Comparison of ENCODE assay signal across 9 cellular contexts in the genomic region with DNA sequence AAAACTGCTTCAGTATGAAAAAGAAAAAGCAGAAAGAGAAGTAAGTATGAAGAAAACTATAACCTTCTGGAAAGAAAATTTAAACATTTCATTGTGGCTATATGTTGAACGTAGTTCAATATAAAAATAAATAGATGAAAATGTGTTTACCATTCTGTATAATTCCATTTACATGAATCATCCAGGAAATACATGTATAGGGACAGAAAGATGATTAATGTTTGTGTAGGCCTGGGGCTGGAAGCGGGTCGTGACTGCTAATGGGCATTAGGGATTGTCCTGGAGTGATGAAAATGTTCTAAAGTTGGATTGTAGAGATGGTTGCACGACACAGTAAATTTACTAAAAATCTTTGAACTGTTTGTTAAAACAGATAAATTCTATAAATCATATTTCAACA. TPM values are rescaled to one million over a fixed set of nuclear protein-coding genes. Genes with fewer than 3 reads are reported as not detected.
A peak's percentile ranks its signal among the peaks of the same experiment; 100 is the strongest.
DNase-seq lines count a peak whose midpoint lies in the region; ATAC-seq, FAIRE-seq and TF ChIP-seq lines count a peak whose summit lies in the region.
"Not testable (repeated sequence)": the region's sequence is repeated elsewhere in the genome, so short reads cannot be mapped to it uniquely, and the experiment has no call there.
"Had no signal": no experiment of that assay in that cellular context is flagged by ENCODE, and none has a peak within 500 bp of the region (broad histone marks: within the 10 kb centered on the region; RNA-seq: fewer than 3 reads in every experiment).

No MANE protein-coding gene starts in this region.

- not testable (repeated sequence) for H3K36me3 Mint-ChIP-seq in Calu3 (ENCODE audit: insufficient read depth, unreplicated experiment); osteocyte (ENCODE audit: unreplicated experiment)

- H3K4me1 ChIP-seq in RWPE2 (ENCODE audit: insufficient read depth, poor library complexity, severe bottlenecking), result peaks cover 20% of the 10 kb centered on the region
- H3K4me1 ChIP-seq in mammary epithelial cell (ENCODE audit: insufficient read depth, low read length); endothelial cell of umbilical vein (ENCODE audit: control insufficient read depth, extremely low read depth, insufficient read depth, low read length): not testable (repeated sequence)

- intact Hi-C loops in Calu3 (cut with micrococcal nuclease; ENCODE audit: unreplicated experiment); mammary epithelial cell (cut with micrococcal nuclease); endothelial cell of umbilical vein (cut with micrococcal nuclease): not testable (repeated sequence)

- not testable (repeated sequence) for DNase-seq in Calu3; HTR-8/SVneo (ENCODE audit: insufficient read length, low spot score); RWPE2 (ENCODE audit: low spot score); osteocyte (ENCODE audit: extremely low spot score, unreplicated experiment)
- DNase-seq in mammary epithelial cell, result peak; percentile 2
- DNase-seq in endothelial cell of umbilical vein (ENCODE audit: low read depth, low spot score), result peak; percentile 28

- H3K27me3 Mint-ChIP-seq in Calu3 (ENCODE audit: unreplicated experiment); osteocyte (ENCODE audit: unreplicated experiment): not testable (repeated sequence)

- not testable (repeated sequence) for H3K9me3 ChIP-seq in RWPE2 (ENCODE audit: severe bottlenecking); mammary epithelial cell (replicated peaks; ENCODE audit: insufficient read depth, low read length); endothelial cell of umbilical vein (replicated peaks; ENCODE audit: control insufficient read depth, insufficient read depth, low read length)

- in situ Hi-C loops in mammary epithelial cell (cut with MboI; ENCODE audit: low sequenced_read_pairs in 2 of 2), result not testable (repeated sequence)

- not testable (repeated sequence) for H3K4me3 ChIP-seq in RWPE2 (ENCODE audit: severe bottlenecking); mammary epithelial cell (replicated peaks in 1 of 3; ENCODE audit: insufficient read depth in 1 of 3, low read depth in 2 of 3, low read length in 3 of 3); endothelial cell of umbilical vein (replicated peaks in 1 of 3; ENCODE audit: insufficient read depth in 1 of 3, low read depth in 1 of 3, low read length in 3 of 3)

- H3K27ac ChIP-seq in RWPE2 (ENCODE audit: poor library complexity, severe bottlenecking) (peak overlapping the region; percentile 76), endothelial cell of umbilical vein (ENCODE audit: insufficient read depth, low read depth, low read length) (peak overlapping the region; percentile 68)
- H3K27ac ChIP-seq in mammary epithelial cell (ENCODE audit: insufficient read depth, low read depth, low read length), result not testable (repeated sequence)

- H3K4me3 Mint-ChIP-seq in Calu3 (ENCODE audit: low read depth, unreplicated experiment); osteocyte (ENCODE audit: unreplicated experiment): not testable (repeated sequence)

- peaks cover 24% of the 10 kb centered on the region for H3K36me3 ChIP-seq in RWPE2 (ENCODE audit: low read depth)
- H3K36me3 ChIP-seq in mammary epithelial cell (ENCODE audit: insufficient read depth, low read length); endothelial cell of umbilical vein (ENCODE audit: control insufficient read depth in 2 of 2, extremely low read depth in 1 of 2, insufficient read depth in 2 of 2, low read length in 2 of 2): not testable (repeated sequence)

- POLR2A ChIA-PET in endothelial cell of umbilical vein (lab: Charles Lee), result not testable (repeated sequence)

- H3K27me3 ChIP-seq in RWPE2 (ENCODE audit: insufficient read depth, poor library complexity, severe bottlenecking); mammary epithelial cell (ENCODE audit: insufficient read depth, low read length); endothelial cell of umbilical vein (ENCODE audit: control insufficient read depth in 2 of 2, insufficient read depth in 2 of 2, low read length in 2 of 2): not testable (repeated sequence)

- dilution Hi-C loops in mammary epithelial cell (cut with HindIII; ENCODE audit: low sequenced_read_pairs); endothelial cell of umbilical vein (cut with MboI; ENCODE audit: extremely low pct_ligation_motif_present, low sequenced_read_pairs): not testable (repeated sequence)

- not testable (repeated sequence) for H2AFZ ChIP-seq in mammary epithelial cell (ENCODE audit: low read depth, low read length); endothelial cell of umbilical vein (ENCODE audit: low read depth, low read length)

- FAIRE-seq in G401.6 (lab: Jason Lieb, UNC) (peak; percentile 6), HTR-8/SVneo (lab: Jason Lieb, UNC) (peak; percentile 67)
- not testable (repeated sequence) for FAIRE-seq in endothelial cell of umbilical vein (lab: Jason Lieb, UNC)

- CTCF ChIA-PET in Calu3 (lab: Charles Lee); mammary epithelial cell (lab: Charles Lee; ENCODE audit: low non-redundant PET); endothelial cell of umbilical vein (lab: Charles Lee): not testable (repeated sequence)

- TF ChIP-seq POLR2A in endothelial cell of umbilical vein (IDR thresholded peaks at IDR 0.05; ENCODE audit: low read depth, low read length), result not testable (repeated sequence)

- ATAC-seq in RWPE2 (ENCODE audit: low read depth), result peak; percentile 74

- H3K4me1 Mint-ChIP-seq in Calu3 (ENCODE audit: low read depth, unreplicated experiment), result peaks cover 33% of the 10 kb centered on the region
- peaks cover 55% of the 10 kb centered on the region for H3K4me1 Mint-ChIP-seq in osteocyte (ENCODE audit: unreplicated experiment)

- H3K27ac Mint-ChIP-seq in Calu3 (ENCODE audit: unreplicated experiment), result peak overlapping the region; percentile 38
- H3K27ac Mint-ChIP-seq in osteocyte (ENCODE audit: unreplicated experiment), result peak overlapping the region; percentile 97

- H3K9ac ChIP-seq in mammary epithelial cell (ENCODE audit: insufficient read depth, low read length); endothelial cell of umbilical vein (replicated peaks; ENCODE audit: extremely low read depth, insufficient read depth, low read length): not testable (repeated sequence)

- not testable (repeated sequence) for H3K9me3 Mint-ChIP-seq in Calu3 (ENCODE audit: low read depth, unreplicated experiment); osteocyte (ENCODE audit: unreplicated experiment)

- 58% methylated on average over 4 of the region's 4 CpGs for WGBS in mammary epithelial cell (ENCODE audit: low coverage, missing lambda C conversion rate)

- not testable (repeated sequence) for H3K79me2 ChIP-seq in mammary epithelial cell (ENCODE audit: insufficient read depth, low read length); endothelial cell of umbilical vein (ENCODE audit: control insufficient read depth, insufficient read depth, low read length)

- H3K4me2 ChIP-seq in mammary epithelial cell (ENCODE audit: insufficient read depth, low read depth, low read length), result not testable (repeated sequence)
- H3K4me2 ChIP-seq in endothelial cell of umbilical vein (ENCODE audit: insufficient read depth, low read length), result peak overlapping the region; percentile 47

- not testable (repeated sequence) for H3K9me1 ChIP-seq in endothelial cell of umbilical vein (replicated peaks; ENCODE audit: control insufficient read depth, extremely low read depth, insufficient read depth, low read length)

- not testable (repeated sequence) for H4K20me1 ChIP-seq in mammary epithelial cell (ENCODE audit: insufficient read depth, low read length); endothelial cell of umbilical vein (replicated peaks; ENCODE audit: control insufficient read depth, extremely low read depth, insufficient read depth, low read length)

- not testable (repeated sequence) for BruUV-seq in Calu3 (replicated peaks; lab: Mats Ljungman, UMichigan); mammary epithelial cell (replicated peaks; lab: Mats Ljungman, UMichigan); endothelial cell of umbilical vein (replicated peaks; lab: Mats Ljungman, UMichigan)

- not testable (repeated sequence) for TF ChIP-seq CTCF in Calu3 (IDR thresholded peaks at IDR 0.05; ENCODE audit: unreplicated experiment); RWPE2 (IDR thresholded peaks at IDR 0.05; ENCODE audit: poor library complexity, severe bottlenecking); mammary epithelial cell (conservative IDR thresholded peaks at IDR 0.05 in 1 of 2, IDR thresholded peaks at IDR 0.05 in 1 of 2; ENCODE audit: extremely low read depth in 1 of 2, insufficient read depth in 1 of 2, low read depth in 1 of 2, low read length in 2 of 2); endothelial cell of umbilical vein (IDR thresholded peaks at IDR 0.05; ENCODE audit: extremely low read depth in 1 of 2, insufficient read depth in 1 of 2, low read depth in 1 of 2, low read length in 2 of 2); osteocyte (IDR thresholded peaks at IDR 0.05)

TF ChIP-seq in endothelial cell of umbilical vein, 7 proteins besides CTCF, POLR2A, EP300 and RAD21:
- TF ChIP-seq FOS (IDR thresholded peaks at IDR 0.05; ENCODE audit: borderline replicate concordance, insufficient read depth, low read length), result peak; percentile 43
- peak; percentile 22 for TF ChIP-seq JUN (IDR thresholded peaks at IDR 0.05; ENCODE audit: borderline replicate concordance, insufficient read depth, insufficient read length, low read depth)
TF ChIP-seq in endothelial cell of umbilical vein: peak in this region for 2; not testable (repeated sequence) for 5.

RNA-seq across cellular contexts. Expression of a gene that starts 24.8 kb away (rescaled TPM):
- total RNA-seq in Calu3 (2022) (30.5 and 30.8 TPM in 2 replicates), mammary epithelial cell (1 to 10 TPM; 3.0 to 7.2 TPM), endothelial cell of umbilical vein (10.9 and 12.2 TPM in 2 replicates), osteocyte (13.8 and 15.3 TPM in 2 replicates)
- polyA plus RNA-seq in mammary epithelial cell (0.67 TPM), endothelial cell of umbilical vein (0.92 and 1.4 TPM in 2 replicates)
- polyA minus RNA-seq in mammary epithelial cell (not detected), endothelial cell of umbilical vein (2.7 and 4.2 TPM in 2 replicates)
- 2.3 and 2.5 TPM in 2 replicates for polyA plus RNA-seq in endothelial cell of umbilical vein (2011; cell fraction: cytosol; rRNA removed)
- 7.8 and 7.9 TPM in 2 replicates for polyA plus RNA-seq in endothelial cell of umbilical vein (2011; cell fraction: nucleus; rRNA removed)
- polyA plus RNA-seq in endothelial cell of umbilical vein (2012), result 6.8 and 9.1 TPM in 2 replicates
- 17.9 TPM for polyA minus RNA-seq in endothelial cell of umbilical vein (2011; cell fraction: cytosol; rRNA and poly(A)+ RNA removed)
- polyA minus RNA-seq in endothelial cell of umbilical vein (2011; cell fraction: nucleus; rRNA and poly(A)+ RNA removed), result 9.3 and 17.1 TPM in 2 replicates
- total RNA-seq: CD4-positive, CD25-positive, alpha-beta regulatory T cell had no signal
- polyA plus RNA-seq: CD4-positive, CD25-positive, alpha-beta regulatory T cell; IgD-negative memory B cell had no signal
